ENCODE assay signal across 1 cellular context in the genomic region with DNA sequence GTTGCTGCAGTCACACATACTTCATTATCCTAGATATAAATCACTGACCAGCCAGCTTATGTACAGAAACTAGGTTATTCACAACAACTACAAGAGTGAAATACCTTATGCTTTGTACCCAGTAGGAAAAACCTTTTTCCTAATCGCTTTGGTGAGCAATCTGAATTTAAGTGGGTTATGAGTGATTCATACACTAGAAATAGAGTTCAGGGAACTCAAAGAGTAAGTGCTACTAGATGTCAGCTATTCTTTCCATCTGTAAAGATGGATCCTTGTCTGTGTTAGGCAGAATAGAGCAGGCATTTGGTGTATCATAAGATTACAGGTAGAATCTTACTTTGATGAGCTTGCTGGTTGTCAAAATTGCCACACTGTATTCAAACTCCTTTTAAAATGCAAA.
TF ChIP-seq lines count a peak whose summit lies in the region.

No MANE protein-coding gene starts in this region.

TF ChIP-seq in GM12878, 131 proteins besides CTCF, POLR2A, EP300 and RAD21 (continued from another document):
- TF ChIP-seq ZNF274 (IDR thresholded peaks at IDR 0.05; ENCODE audit: insufficient read depth, insufficient read length) (no peak), NR2C2 (IDR thresholded peaks at IDR 0.05; ENCODE audit: borderline replicate concordance, control insufficient read depth, insufficient read length, low read depth) (no peak), CHD2 (IDR thresholded peaks at IDR 0.05; ENCODE audit: borderline replicate concordance, low read depth, low read length) (no peak), GABPA (IDR thresholded peaks at IDR 0.05; ENCODE audit: low read depth) (no peak), SPI1 (IDR thresholded peaks at IDR 0.05; ENCODE audit: borderline replicate concordance, insufficient read depth, low read depth, low read length) (no peak), EGR1 (IDR thresholded peaks at IDR 0.05; ENCODE audit: borderline replicate concordance in 1 of 2, low read depth in 2 of 2, low read length in 2 of 2) (no peak), PAX8 (IDR thresholded peaks at IDR 0.05) (no peak), MYB (IDR thresholded peaks at IDR 0.05; ENCODE audit: borderline replicate concordance, low read depth, low read length) (no peak), ZSCAN29 (IDR thresholded peaks at IDR 0.05) (no peak)
- TF ChIP-seq, protein P1, sequence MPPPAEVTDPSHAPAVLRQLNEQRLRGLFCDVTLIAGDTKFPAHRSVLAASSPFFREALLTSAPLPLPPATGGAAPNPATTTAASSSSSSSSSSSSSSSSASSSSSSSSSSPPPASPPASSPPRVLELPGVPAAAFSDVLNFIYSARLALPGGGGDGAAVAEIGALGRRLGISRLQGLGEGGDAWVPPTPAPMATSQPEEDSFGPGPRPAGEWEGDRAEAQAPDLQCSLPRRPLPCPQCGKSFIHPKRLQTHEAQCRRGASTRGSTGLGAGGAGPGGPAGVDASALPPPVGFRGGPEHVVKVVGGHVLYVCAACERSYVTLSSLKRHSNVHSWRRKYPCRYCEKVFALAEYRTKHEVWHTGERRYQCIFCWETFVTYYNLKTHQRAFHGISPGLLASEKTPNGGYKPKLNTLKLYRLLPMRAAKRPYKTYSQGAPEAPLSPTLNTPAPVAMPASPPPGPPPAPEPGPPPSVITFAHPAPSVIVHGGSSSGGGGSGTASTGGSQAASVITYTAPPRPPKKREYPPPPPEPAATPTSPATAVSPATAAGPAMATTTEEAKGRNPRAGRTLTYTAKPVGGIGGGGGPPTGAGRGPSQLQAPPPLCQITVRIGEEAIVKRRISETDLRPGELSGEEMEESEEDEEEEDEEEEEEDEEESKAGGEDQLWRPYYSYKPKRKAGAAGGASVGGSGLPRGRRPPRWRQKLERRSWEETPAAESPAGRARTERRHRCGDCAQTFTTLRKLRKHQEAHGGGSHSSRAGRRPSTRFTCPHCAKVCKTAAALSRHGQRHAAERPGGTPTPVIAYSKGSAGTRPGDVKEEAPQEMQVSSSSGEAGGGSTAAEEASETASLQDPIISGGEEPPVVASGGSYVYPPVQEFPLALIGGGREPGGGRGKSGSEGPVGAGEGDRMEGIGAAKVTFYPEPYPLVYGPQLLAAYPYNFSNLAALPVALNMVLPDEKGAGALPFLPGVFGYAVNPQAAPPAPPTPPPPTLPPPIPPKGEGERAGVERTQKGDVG (CRISPR knock-in tag; IDR thresholded peaks at IDR 0.05), result no peak
